9 cellular contexts compared by ENCODE assay signal in genomic region chr1:220775238-220775853, GRCh38. TPM values are rescaled to one million over a fixed set of nuclear protein-coding genes. Genes with fewer than 3 reads are reported as not detected.
DNase-seq lines count a peak whose midpoint lies in the region; ATAC-seq and TF ChIP-seq lines count a peak whose summit lies in the region.
"Had no signal": no experiment of that assay in that cellular context is flagged by ENCODE, and none has a peak within 500 bp of the region (broad histone marks: within the 10 kb centered on the region; RNA-seq: fewer than 3 reads in every experiment).

No MANE protein-coding gene starts in this region.

- H3K4me2 ChIP-seq in Karpas-422 (ENCODE audit: low read depth, low read length, poor library complexity, severe bottlenecking): no peak overlapping the region

- no peak overlapping the region for H3K9ac ChIP-seq in Karpas-422 (ENCODE audit: low read length)

- no peaks in the 10 kb centered on the region for H4K20me1 ChIP-seq in Karpas-422 (ENCODE audit: insufficient read depth, low read depth, low read length)

- peaks cover 5% of the 10 kb centered on the region for H3K4me1 ChIP-seq in Karpas-422 (ENCODE audit: low read length)
- H3K4me1 ChIP-seq: SJSA1 had no signal

- no peaks in the 10 kb centered on the region for H3K9me3 ChIP-seq in Karpas-422 (ENCODE audit: low read length)
- H3K9me3 ChIP-seq: SJSA1 had no signal

- no peak for ATAC-seq in HG02870 (IDR thresholded peaks at IDR 0.05; ENCODE audit: unreplicated experiment)
- no peak for ATAC-seq in GM21786 (IDR thresholded peaks at IDR 0.05; ENCODE audit: unreplicated experiment)
- no peak for ATAC-seq in GM18858 (IDR thresholded peaks at IDR 0.05; ENCODE audit: unreplicated experiment)

- H3K79me2 ChIP-seq in Karpas-422 (ENCODE audit: low read length): no peaks in the 10 kb centered on the region

- peak; percentile 31 for DNase-seq in EL
- peak; percentile 75 for DNase-seq in Karpas-422
- peak; percentile 7 to 21 for DNase-seq in activated CD4-positive, alpha-beta T cell treated with anti-CD3 and anti-CD28 coated beads, Interleukin-2, amount 50 U/mL, for 24 hours (ENCODE audit: low read depth in 1 of 2, low spot score in 1 of 2)
- peak; percentile 42 for DNase-seq in fibroblast of the aortic adventitia (ENCODE audit: low read depth)
- DNase-seq in retinal pigment epithelial cell (ENCODE audit: low read depth): no peak

- H3K4me3 ChIP-seq in Karpas-422 (ENCODE audit: low read length) (no peak overlapping the region), fibroblast of the aortic adventitia (ENCODE audit: low read depth, low read length) (no peak overlapping the region), retinal pigment epithelial cell (ENCODE audit: low read length) (no peak overlapping the region)
- H3K4me3 ChIP-seq: SJSA1 had no signal

- no peak overlapping the region for H2AFZ ChIP-seq in Karpas-422 (ENCODE audit: low read length)

- TF ChIP-seq CTCF in fibroblast of the aortic adventitia (IDR thresholded peaks at IDR 0.05; ENCODE audit: insufficient read depth, low read length) (peak; percentile 80), retinal pigment epithelial cell (conservative IDR thresholded peaks at IDR 0.05; ENCODE audit: low read depth, low read length) (peak; percentile 92)

- H3K27me3 ChIP-seq in Karpas-422 (ENCODE audit: low read length): no peaks in the 10 kb centered on the region; the same call in 1 of the 2 replicates
- H3K27me3 ChIP-seq: SJSA1 had no signal

- no peaks in the 10 kb centered on the region for H3K9me2 ChIP-seq in Karpas-422 (replicated peaks; ENCODE audit: insufficient read depth, low read length)

- no peak overlapping the region for H3K27ac ChIP-seq in Karpas-422 (ENCODE audit: low read length)
- H3K27ac ChIP-seq: SJSA1 had no signal

- H3K36me3 ChIP-seq in Karpas-422 (ENCODE audit: insufficient read depth, low read length): no peaks in the 10 kb centered on the region

RNA-seq across cellular contexts. Expression of gene MTARC1, which starts 11.4 kb away (rescaled TPM):
- 0.04 TPM in 1 of 2 replicates, not detected in the other for total RNA-seq in Karpas-422 (2014; rRNA removed; shearing (Covaris generic); ENCODE audit: low replicate concordance)
- 0.72 and 4.3 TPM in 2 replicates for total RNA-seq in fibroblast of the aortic adventitia (ENCODE audit: low replicate concordance)
- total RNA-seq: SJSA1 had no signal

RNA-seq across cellular contexts. Expression of gene MTARC2, which starts 27.2 kb away (rescaled TPM):
- total RNA-seq in Karpas-422 (2014; rRNA removed; shearing (Covaris generic); ENCODE audit: low replicate concordance): 0.48 TPM in 1 of 2 replicates, not detected in the other
- 2.0 and 12.0 TPM in 2 replicates for total RNA-seq in fibroblast of the aortic adventitia (ENCODE audit: low replicate concordance)
